Comparison of ENCODE assay signal across 18 cellular contexts in genomic region chr13:25175026-25175425, GRCh38. TPM values are rescaled to one million over a fixed set of nuclear protein-coding genes. Genes with fewer than 3 reads are reported as not detected.
DNase-seq lines count a peak whose midpoint lies in the region; ATAC-seq, FAIRE-seq and TF ChIP-seq lines count a peak whose summit lies in the region.
"Had no signal": no experiment of that assay in that cellular context is flagged by ENCODE, and none has a peak within 500 bp of the region (broad histone marks: within the 10 kb centered on the region; RNA-seq: fewer than 3 reads in every experiment).

No MANE protein-coding gene starts in this region.

- CTCF ChIA-PET in A673 (lab: Charles Lee) = no interaction called here
- CTCF ChIA-PET in H1 (lab: Charles Lee; ENCODE audit: partially characterized antibody) = interaction anchor here (0.8 to 1.9 kb wide), 5 partner anchors 22 to 78 kb away, joined by 3 to 6 read pairs (median 3); no protein-coding TSS in a partner anchor

- H2BK15ac ChIP-seq in H1 (ENCODE audit: low read length) (peak overlapping the region; percentile 21; the same call in 1 of the 2 replicates), H9 (ENCODE audit: low read depth, low read length) (no peak overlapping the region)

- H3K27ac Mint-ChIP-seq in osteocyte (ENCODE audit: unreplicated experiment) (no peak overlapping the region), H9 (no peak overlapping the region)
- H3K27ac Mint-ChIP-seq in stimulated activated effector memory CD8-positive, alpha-beta T cell treated with anti-CD3 and anti-CD28 coated beads, Interleukin-12 subunit alpha, Interleukin-12 subunit beta, amount 100 ng/mL, for 72 hours = no peak overlapping the region
- H3K27ac Mint-ChIP-seq: CD4-positive, CD25-positive, alpha-beta regulatory T cell had no signal

- H2BK20ac ChIP-seq in H1 (ENCODE audit: low read length) = no peak overlapping the region
- no peak overlapping the region for H2BK20ac ChIP-seq in H9 (ENCODE audit: low read depth, low read length, poor library complexity, severe bottlenecking)

- intact Hi-C loops in A673 (cut with micrococcal nuclease; ENCODE audit: unreplicated experiment) = no loop called here

- H3K9me3 ChIP-seq in A673 (ENCODE audit: low read depth, low read length, poor library complexity, severe bottlenecking) = no peaks in the 10 kb centered on the region
- peaks cover 2% of the 10 kb centered on the region; the same call in 1 of the 2 replicates for H3K9me3 ChIP-seq in SK-N-MC (ENCODE audit: low read depth, low read length)
- H3K9me3 ChIP-seq in H1 (ENCODE audit: insufficient read depth in 2 of 2, low read depth in 1 of 2, low read length in 1 of 2) = peaks cover 0 to 2% of the 10 kb centered on the region in 2 experiments; a peak in 1 of 4 replicates
- H3K9me3 ChIP-seq in H9 (ENCODE audit: control insufficient read depth, low read depth, low read length) = no peaks in the 10 kb centered on the region

- TF ChIP-seq CTCF in A673 (conservative IDR thresholded peaks at IDR 0.05; ENCODE audit: low read depth, low read length) = no peak
- no peak for TF ChIP-seq CTCF in H1 (IDR thresholded peaks at IDR 0.05; ENCODE audit: control extremely low read depth in 1 of 3, insufficient read depth in 1 of 3, low read depth in 1 of 3, low read length in 3 of 3)
- TF ChIP-seq CTCF in osteocyte (IDR thresholded peaks at IDR 0.05) = no peak
- TF ChIP-seq CTCF in H9 (conservative IDR thresholded peaks at IDR 0.05) = no peak

- H3K56ac ChIP-seq in H1 (replicated peaks; ENCODE audit: insufficient read length, low read depth, low read length) (no peak overlapping the region), H9 (ENCODE audit: insufficient read length, low read depth, low read length) (no peak overlapping the region)

- H3K27me3 Mint-ChIP-seq in osteocyte (ENCODE audit: unreplicated experiment) (peaks cover 44% of the 10 kb centered on the region), H9 (ENCODE audit: low read depth) (peaks cover 65% of the 10 kb centered on the region)

- H2AK5ac ChIP-seq in H1 (ENCODE audit: low read depth, low read length) (no peak overlapping the region), H9 (ENCODE audit: insufficient read length, low read length) (no peak overlapping the region)

- H3T11ph ChIP-seq in H9 (ENCODE audit: low read length) = no peak overlapping the region

- WGBS in H1 (ENCODE audit: extremely low coverage in 1 of 2, insufficient coverage in 1 of 2, insufficient read length in 1 of 2, insufficient replicate concordance in 2 of 2, low coverage in 1 of 2, low lambda C conversion rate in 2 of 2, missing lambda C conversion rate in 1 of 2), 2 experiments = 91% methylated on average over 9 of the region's 9 CpGs; no CpG with 5 or more reads in 1 of the 2 experiments
- WGBS in H9 (ENCODE audit: extremely low coverage, insufficient read length, low lambda C conversion rate) = no CpG with 5 or more reads among the region's 9 CpGs

- no peaks in the 10 kb centered on the region for H3K27me3 ChIP-seq in A673 (replicated peaks; ENCODE audit: insufficient read depth, low read depth, low read length, poor library complexity)
- H3K27me3 ChIP-seq in H1 (replicated peaks in 1 of 4; ENCODE audit: control insufficient read depth in 3 of 4, extremely low read depth in 1 of 4, insufficient read depth in 3 of 4, low read length in 3 of 4) = peaks cover 21 to 33% (median 30%) of the 10 kb centered on the region in 4 experiments
- H3K27me3 ChIP-seq in H9 (ENCODE audit: insufficient read depth, low read length) = peaks cover 25% of the 10 kb centered on the region

- POLR2A ChIA-PET in A673 (lab: Charles Lee; ENCODE audit: low non-redundant PET) (interaction anchor here (0.7 kb wide), 1 partner anchor 30 kb away, joined by 6 read pairs; no protein-coding TSS in a partner anchor), H1 (lab: Charles Lee; ENCODE audit: partially characterized antibody) (no interaction called here)

- BruUV-seq in A673 (replicated peaks; lab: Mats Ljungman, UMichigan) = no TSS peak

- H3K4me3 ChIP-seq in A673 (ENCODE audit: low read depth, low read length, poor library complexity, severe bottlenecking) (no peak overlapping the region), SK-N-MC (peak overlapping the region; percentile 76), H1 (ENCODE audit: extremely low read depth in 1 of 4, insufficient read depth in 2 of 4, low read depth in 3 of 4, low read length in 4 of 4) (no peak overlapping the region)
- H3K4me3 ChIP-seq: BLaER1 treated with 17β-estradiol and CSF1 and Interleukin-3, amounts not matched to agents 10 nM and 100 nM; GM12878; GM23248; HAP-1 had no signal

- H3K14ac ChIP-seq in H1 (ENCODE audit: insufficient read length) (no peak overlapping the region), H9 (ENCODE audit: insufficient read depth, low read length) (no peak overlapping the region)

- no peaks in the 10 kb centered on the region for H3K9me3 Mint-ChIP-seq in osteocyte (ENCODE audit: unreplicated experiment)
- H3K9me3 Mint-ChIP-seq in stimulated activated effector memory CD8-positive, alpha-beta T cell treated with anti-CD3 and anti-CD28 coated beads, Interleukin-12 subunit alpha, Interleukin-12 subunit beta, amount 100 ng/mL, for 72 hours = no peaks in the 10 kb centered on the region
- H3K9me3 Mint-ChIP-seq in H9 = peaks cover 4 to 5% of the 10 kb centered on the region in 2 experiments

- no peak overlapping the region for H3K23ac ChIP-seq in H1 (ENCODE audit: insufficient read length)
- no peak overlapping the region for H3K23ac ChIP-seq in H9 (ENCODE audit: insufficient read length, low read depth, low read length)

- H4K91ac ChIP-seq in H1 (replicated peaks; ENCODE audit: insufficient read length, low read length) = no peak overlapping the region
- no peak overlapping the region for H4K91ac ChIP-seq in H9 (ENCODE audit: insufficient read length, low read depth, low read length)

- H3K4me3 Mint-ChIP-seq in osteocyte (ENCODE audit: unreplicated experiment) = no peak overlapping the region
- H3K4me3 Mint-ChIP-seq in stimulated activated effector memory CD8-positive, alpha-beta T cell treated with anti-CD3 and anti-CD28 coated beads, Interleukin-12 subunit alpha, Interleukin-12 subunit beta, amount 100 ng/mL, for 72 hours = no peak overlapping the region
- H3K4me3 Mint-ChIP-seq in H9 = no peak overlapping the region
- H3K4me3 Mint-ChIP-seq: CD4-positive, CD25-positive, alpha-beta regulatory T cell had no signal

- no peak overlapping the region for H4K5ac ChIP-seq in H1 (ENCODE audit: insufficient read length, low read depth, low read length)
- no peak overlapping the region for H4K5ac ChIP-seq in H9 (ENCODE audit: insufficient read length, low read depth, low read length)

- H3K4ac ChIP-seq in H1 (replicated peaks; ENCODE audit: insufficient read length, low read depth, low read length) = no peak overlapping the region
- H3K4ac ChIP-seq in H9 (ENCODE audit: low read depth, low read length) = no peak overlapping the region

- H4K20me1 ChIP-seq in H1 (replicated peaks in 1 of 2; ENCODE audit: control insufficient read depth in 1 of 2, insufficient read depth in 2 of 2, low read length in 2 of 2) = peaks cover 0 to 3% of the 10 kb centered on the region in 2 experiments
- H4K20me1 ChIP-seq in H9 (ENCODE audit: control insufficient read depth, insufficient read depth, insufficient read length) = no peaks in the 10 kb centered on the region
- H4K20me1 ChIP-seq: BLaER1 treated with 17β-estradiol and CSF1 and Interleukin-3, amounts not matched to agents 10 nM and 100 nM had no signal

- TF ChIP-seq RAD21 in H1 (IDR thresholded peaks at IDR 0.05 in 1 of 2, conservative IDR thresholded peaks at IDR 0.05 in 1 of 2; ENCODE audit: low read depth in 2 of 2, low read length in 2 of 2) = no peak

- H3K27ac ChIP-seq in A673 (ENCODE audit: low read depth, low read length, poor library complexity, severe bottlenecking) (peak overlapping the region; percentile 90), SK-N-MC (peak overlapping the region; percentile 100), H1 (ENCODE audit: low read depth, low read length) (no peak overlapping the region), H9 (ENCODE audit: insufficient read length, low read depth, low read length) (no peak overlapping the region)
- H3K27ac ChIP-seq: 22Rv1; BLaER1 treated with 17β-estradiol and CSF1 and Interleukin-3, amounts not matched to agents 10 nM and 100 nM; GM23248 had no signal

- H3K9ac ChIP-seq in SK-N-MC (ENCODE audit: insufficient read length) (peak overlapping the region; percentile 90), H1 (replicated peaks in 1 of 4; ENCODE audit: extremely low read depth in 1 of 4, low read depth in 3 of 4, low read length in 3 of 4) (no peak overlapping the region), H9 (ENCODE audit: extremely low read depth, insufficient read length, low read length) (no peak overlapping the region)
- H3K9ac ChIP-seq: BLaER1 treated with 17β-estradiol and CSF1 and Interleukin-3, amounts not matched to agents 10 nM and 100 nM; GM23248 had no signal

- peaks cover 11% of the 10 kb centered on the region; the same call in 1 of the 2 replicates for H3K23me2 ChIP-seq in H1 (ENCODE audit: low read depth, low read length)
- H3K23me2 ChIP-seq in H9 (ENCODE audit: insufficient read length, low read depth, low read length, poor library complexity, severe bottlenecking) = peaks cover 17% of the 10 kb centered on the region

- H4K8ac ChIP-seq in H1 (ENCODE audit: extremely low read depth, insufficient read depth, low read length) = no peak overlapping the region
- H4K8ac ChIP-seq in H9 (replicated peaks; ENCODE audit: insufficient read length, low read depth, low read length) = no peak overlapping the region

- H2BK120ac ChIP-seq in H1 (replicated peaks; ENCODE audit: low read depth, low read length) (no peak overlapping the region), H9 (ENCODE audit: low read depth, low read length, poor library complexity, severe bottlenecking) (no peak overlapping the region)

- no peak for FAIRE-seq in H1 (lab: Jason Lieb, UNC)
- FAIRE-seq: GM12878, GM18507 had no signal

- H3K4me2 ChIP-seq in H1 (ENCODE audit: insufficient read depth in 1 of 2, low read depth in 2 of 2, low read length in 2 of 2) (no peak overlapping the region), H9 (ENCODE audit: insufficient read depth, insufficient read length, low read length) (no peak overlapping the region)
- H3K4me2 ChIP-seq: BLaER1 treated with 17β-estradiol and CSF1 and Interleukin-3, amounts not matched to agents 10 nM and 100 nM had no signal

- no peak for TF ChIP-seq POLR2A in H1 (IDR thresholded peaks at IDR 0.05; ENCODE audit: control extremely low read depth in 1 of 2, low read depth in 2 of 2, low read length in 2 of 2)

- H2BK5ac ChIP-seq in H1 (ENCODE audit: low read depth, low read length) = no peak overlapping the region
- H2BK5ac ChIP-seq in H9 (ENCODE audit: insufficient read length, low read length) = no peak overlapping the region

- no peak overlapping the region for H2AFZ ChIP-seq in H1 (ENCODE audit: low read length)
- no peak overlapping the region for H2AFZ ChIP-seq in H9 (ENCODE audit: low read length)
- H2AFZ ChIP-seq: GM23248 had no signal

- H3K36me3 ChIP-seq in A673 (ENCODE audit: insufficient read depth, low read length, poor library complexity, severe bottlenecking) = no peaks in the 10 kb centered on the region
- peaks cover 5% of the 10 kb centered on the region for H3K36me3 ChIP-seq in SK-N-MC (ENCODE audit: insufficient read depth, low read length)
- H3K36me3 ChIP-seq in H1 (ENCODE audit: control insufficient read depth in 2 of 4, insufficient read depth in 4 of 4, low read length in 3 of 4) = no peaks in the 10 kb centered on the region; a peak in 1 of 8 replicates
- H3K36me3 ChIP-seq: HAP-1 had no signal

- TF ChIP-seq EP300 in H1 (IDR thresholded peaks at IDR 0.05; ENCODE audit: borderline replicate concordance in 1 of 2, low read depth in 2 of 2, low read length in 2 of 2) = no peak

- H3K79me2 ChIP-seq in H1 (ENCODE audit: control insufficient read depth in 1 of 2, insufficient read depth in 2 of 2, low read length in 2 of 2) (no peaks in the 10 kb centered on the region), H9 (ENCODE audit: insufficient read depth, low read length) (no peaks in the 10 kb centered on the region)

- DNase-seq in A673 (ENCODE audit: low spot score) (no peak), SK-N-MC (ENCODE audit: low read depth, low spot score) (no peak), H1 (ENCODE audit: low read depth in 1 of 2, low spot score in 2 of 2) (no peak), osteocyte (ENCODE audit: extremely low spot score, unreplicated experiment) (peak; percentile 53), occipital lobe (lab: John Stamatoyannopoulos, UW) (no peak), H9 (no peak)
- no peak for DNase-seq in stimulated activated effector memory CD8-positive, alpha-beta T cell treated with anti-CD3 and anti-CD28 coated beads, Interleukin-12 subunit alpha, Interleukin-12 subunit beta, amount 100 ng/mL, for 72 hours (ENCODE audit: low spot score in 2 of 2)
- no peak for DNase-seq in activated CD4-positive, alpha-beta T cell treated with anti-CD3 and anti-CD28 coated beads for 1 hour
- DNase-seq: CD4-positive, CD25-positive, alpha-beta regulatory T cell; DMS53; GM23248; IMR-90 had no signal

- H3K4me1 Mint-ChIP-seq in osteocyte (ENCODE audit: unreplicated experiment) = peaks cover 11% of the 10 kb centered on the region
- peaks cover 14% of the 10 kb centered on the region for H3K4me1 Mint-ChIP-seq in stimulated activated effector memory CD8-positive, alpha-beta T cell treated with anti-CD3 and anti-CD28 coated beads, Interleukin-12 subunit alpha, Interleukin-12 subunit beta, amount 100 ng/mL, for 72 hours
- H3K4me1 Mint-ChIP-seq in H9 = peaks cover 32 to 36% of the 10 kb centered on the region in 2 experiments

- H3K36me3 Mint-ChIP-seq in osteocyte (ENCODE audit: unreplicated experiment) = no peaks in the 10 kb centered on the region
- H3K36me3 Mint-ChIP-seq in stimulated activated effector memory CD8-positive, alpha-beta T cell treated with anti-CD3 and anti-CD28 coated beads, Interleukin-12 subunit alpha, Interleukin-12 subunit beta, amount 100 ng/mL, for 72 hours = no peaks in the 10 kb centered on the region
- H3K36me3 Mint-ChIP-seq in H9 (ENCODE audit: insufficient read depth in 1 of 3, low read depth in 3 of 3) = peaks cover 0 to 4% (median 4%) of the 10 kb centered on the region in 3 experiments; a peak in 4 of 7 replicates
- H3K36me3 Mint-ChIP-seq: CD4-positive, CD25-positive, alpha-beta regulatory T cell had no signal

- H3K18ac ChIP-seq in H1 (ENCODE audit: extremely low read depth, low read length) = no peak overlapping the region
- no peak overlapping the region for H3K18ac ChIP-seq in H9 (ENCODE audit: insufficient read length, low read depth, low read length)

- no peak overlapping the region for H2BK12ac ChIP-seq in H1 (ENCODE audit: low read depth, low read length)
- H2BK12ac ChIP-seq in H9 (ENCODE audit: insufficient read length, low read depth, low read length) = no peak overlapping the region

- H3K4me1 ChIP-seq in A673 (ENCODE audit: insufficient read depth, low read length, poor library complexity, severe bottlenecking) (peaks cover 38% of the 10 kb centered on the region), H1 (replicated peaks in 1 of 4; ENCODE audit: control insufficient read depth in 3 of 4, insufficient read depth in 4 of 4, low read length in 3 of 4) (peaks cover 2 to 12% (median 7%) of the 10 kb centered on the region in 4 experiments; a peak in 6 of 7 replicates), H9 (ENCODE audit: insufficient read depth, low read length) (peaks cover 7% of the 10 kb centered on the region; the same call in 1 of the 2 replicates)

- H3K79me1 ChIP-seq in H1 (ENCODE audit: low read depth, low read length) (no peaks in the 10 kb centered on the region), H9 (ENCODE audit: insufficient read depth, low read depth, low read length, poor library complexity, severe bottlenecking) (no peaks in the 10 kb centered on the region)

- no peak for ATAC-seq in stimulated activated effector memory CD8-positive, alpha-beta T cell treated with anti-CD3 and anti-CD28 coated beads, Interleukin-12 subunit alpha, Interleukin-12 subunit beta, amount 100 ng/mL, for 72 hours
- ATAC-seq: GM12878 had no signal

RNA-seq across cellular contexts. Expression of gene AMER2, which starts 2.9 kb away (rescaled TPM):
- total RNA-seq in A673 (2021) (49.7 and 70.6 TPM in 2 replicates), osteocyte (not detected in 2 replicates), occipital lobe (161 TPM), H9 (2021) (0.02 and 0.04 TPM in 2 replicates)
- 0.50 and 0.57 TPM in 2 replicates for total RNA-seq in H1 (2021; fragmentation: NEBNext Ultra II Directional; extraction: Animal tissue kit (Norgen Biotek cat#: 25700))
- polyA plus RNA-seq in H1 (2011; rRNA removed) = 0.14 and 0.16 TPM in 2 replicates
- 0.14 TPM for polyA plus RNA-seq in H1 (2011; cell fraction: cytosol; rRNA removed)
- polyA plus RNA-seq in H1 (2011; cell fraction: nucleus; rRNA removed) = 0.16 TPM
- 0.11 to 0.30 TPM (median 0.18 TPM) in 4 replicates for polyA plus RNA-seq in H1 (2012, experiment 1 of 2)
- 0.09 TPM for polyA plus RNA-seq in H1 (2012, experiment 2 of 2)
- 0.14 TPM for polyA plus RNA-seq in H1 (2013, experiment 1 of 2)
- polyA plus RNA-seq in H1 (2013, experiment 2 of 2) = 0.20 TPM
- polyA minus RNA-seq in H1 (2011; rRNA and poly(A)+ RNA removed) = 0.17 and 0.25 TPM in 2 replicates
- polyA minus RNA-seq in H1 (2011; cell fraction: cytosol; rRNA and poly(A)+ RNA removed) = 0.15 TPM
- 0.30 TPM for polyA minus RNA-seq in H1 (2011; cell fraction: nucleus; rRNA and poly(A)+ RNA removed)
- total RNA-seq: CD4-positive, CD25-positive, alpha-beta regulatory T cell; GM23248; HT-29; IMR-90 had no signal
- polyA plus RNA-seq: CD4-positive, CD25-positive, alpha-beta regulatory T cell; GM23248; IMR-90 had no signal

Comparison
In these comparisons a context has a peak if more than half of its experiments do, and no peak if none do; other contexts are left out.
1. H3K27ac ChIP-seq: peak in A673 (single experiment) and SK-N-MC (single experiment); none in H1 (single experiment) and H9 (single experiment).
2. RNA of gene AMER2, which starts 2.9 kb away (total RNA-seq): 161 TPM in occipital lobe (single experiment) and 49.7 to 70.6 TPM in A673; 0.50 to 0.57 TPM in H1, 0.02 to 0.04 TPM in H9 and not detected in osteocyte; every median in the first group is over 10 times any median in the second.